ENCODE assay signal across 19 cellular contexts in the genomic region with DNA sequence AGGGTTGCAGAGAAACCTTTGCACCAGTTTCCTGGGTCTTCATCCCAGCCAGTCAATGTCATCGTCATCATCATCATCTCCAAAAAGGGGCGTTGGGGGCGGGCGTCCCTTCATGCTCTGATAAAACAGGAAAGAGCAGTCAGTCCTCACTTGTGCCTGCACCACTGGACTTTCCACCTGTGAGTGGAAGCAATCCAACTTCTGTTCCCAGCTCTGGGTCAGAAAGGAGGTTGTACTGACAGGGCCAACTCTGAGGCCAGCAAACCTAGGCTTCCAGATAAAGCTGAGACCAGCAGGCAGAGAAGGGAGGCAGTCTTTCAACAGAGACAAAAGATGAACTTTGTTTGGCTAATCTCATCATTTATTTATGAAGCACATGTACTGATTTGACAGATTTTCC. TPM values are rescaled to one million over a fixed set of nuclear protein-coding genes. Genes with fewer than 3 reads are reported as not detected.
A peak's percentile ranks its signal among the peaks of the same experiment; 100 is the strongest.
DNase-seq lines count a peak whose midpoint lies in the region; ATAC-seq, FAIRE-seq and TF ChIP-seq lines count a peak whose summit lies in the region.
"Had no signal": no experiment of that assay in that cellular context is flagged by ENCODE, and none has a peak within 500 bp of the region (broad histone marks: within the 10 kb centered on the region; RNA-seq: fewer than 3 reads in every experiment).

No MANE protein-coding gene starts in this region.

- H3K4me2 ChIP-seq in HepG2 (ENCODE audit: low read depth, low read length) = no peak overlapping the region
- H3K4me2 ChIP-seq in K562 (ENCODE audit: insufficient read depth, low read length) = no peak overlapping the region
- H3K4me2 ChIP-seq: BLaER1 treated with 17β-estradiol and CSF1 and Interleukin-3, amounts not matched to agents 10 nM and 100 nM had no signal

- no peak for TF ChIP-seq EP300 in HepG2 (IDR thresholded peaks at IDR 0.05; ENCODE audit: low read depth in 2 of 2, low read length in 2 of 2)
- no peak for TF ChIP-seq EP300 in HepG2 (CRISPR knock-in tag; IDR thresholded peaks at IDR 0.05; ENCODE audit: borderline replicate concordance)
- no peak for TF ChIP-seq EP300 in K562 (IDR thresholded peaks at IDR 0.05; ENCODE audit: low read length)
- TF ChIP-seq EP300 in upper lobe of left lung (IDR thresholded peaks at IDR 0.05) = no peak

- in situ Hi-C loops in HepG2 (cut with HindIII; ENCODE audit: extremely low pct_ligation_motif_present, low pct_unique_long_range_greater_than_20kb) = no loop called here
- in situ Hi-C loops in K562 (cut with MboI) = no loop called here

- 36% methylated on average over 4 of the region's 4 CpGs for WGBS in liver
- 100% methylated on average over 4 of the region's 4 CpGs for WGBS in HepG2 (ENCODE audit: low lambda C conversion rate)
- WGBS in K562 (ENCODE audit: insufficient coverage, low coverage, missing lambda C conversion rate) = 95% methylated on average over 4 of the region's 4 CpGs
- 25% methylated on average over 1 of the region's 4 CpGs for WGBS in right lobe of liver (ENCODE audit: insufficient coverage, low coverage, low lambda C conversion rate, missing lambda C conversion rate)
- 93 to 100% methylated on average over 4 of the region's 4 CpGs for WGBS in upper lobe of left lung, 2 donors

- no peak for TF ChIP-seq CTCF in liver (IDR thresholded peaks at IDR 0.05; ENCODE audit: low read depth, low read length, missing input control)
- no peak for TF ChIP-seq CTCF in HepG2 (CRISPR knock-in tag; IDR thresholded peaks at IDR 0.05)
- no peak for TF ChIP-seq CTCF in K562 (IDR thresholded peaks at IDR 0.05 in 2 of 3, conservative IDR thresholded peaks at IDR 0.05 in 1 of 3; ENCODE audit: insufficient read depth in 2 of 3, low read depth in 1 of 3, low read length in 3 of 3)
- no peak for TF ChIP-seq CTCF in right lobe of liver (IDR thresholded peaks at IDR 0.05)
- no peak for TF ChIP-seq CTCF in upper lobe of left lung (IDR thresholded peaks at IDR 0.05)

- H3K79me2 ChIP-seq in HepG2 (ENCODE audit: insufficient read depth, low read length) (no peaks in the 10 kb centered on the region), K562 (ENCODE audit: control insufficient read depth, insufficient read depth, low read length) (no peaks in the 10 kb centered on the region)

- ATAC-seq in HepG2 (no peak), K562 (no peak), right lobe of liver (peak; percentile 73 to 89 (median 84)), upper lobe of left lung (ENCODE audit: low FRiP score in 2 of 2) (no peak), GM19023 (IDR thresholded peaks at IDR 0.05; ENCODE audit: unreplicated experiment) (no peak)

- TF ChIP-seq RAD21 in liver (IDR thresholded peaks at IDR 0.05) (peak; percentile 22 to 39), HepG2 (CRISPR knock-in tag; IDR thresholded peaks at IDR 0.05) (no peak), K562 (CRISPR knock-in tag; conservative IDR thresholded peaks at IDR 0.05 in 1 of 2, IDR thresholded peaks at IDR 0.05 in 1 of 2) (no peak)

- TF ChIP-seq POLR2A in HepG2 (IDR thresholded peaks at IDR 0.05; ENCODE audit: insufficient read depth in 1 of 2, low read depth in 2 of 2, low read length in 2 of 2) (no peak), K562 (conservative IDR thresholded peaks at IDR 0.05) (no peak), right lobe of liver (IDR thresholded peaks at IDR 0.05) (no peak), upper lobe of left lung (IDR thresholded peaks at IDR 0.05) (no peak)

- CTCF ChIA-PET in HepG2 (lab: Yijun Ruan, JAX; ENCODE audit: low intra/inter-chr PET ratio, low total read pairs) (no interaction called here), K562 (lab: Yijun Ruan, JAX; ENCODE audit: low intra/inter-chr PET ratio) (no interaction called here)

- POLR2A ChIA-PET in HepG2 (lab: Yijun Ruan, JAX) (no interaction called here), K562 (lab: Yijun Ruan, JAX) (interaction anchor here (0.6 to 1.3 kb wide), 2 partner anchors 9 to 12 kb away, joined by 3 to 4 read pairs; no protein-coding TSS in a partner anchor)

- intact Hi-C loops in HepG2 (cut with micrococcal nuclease; ENCODE audit: unreplicated experiment) (no loop called here), K562 (cut with micrococcal nuclease) (no loop called here), right lobe of liver (cut with DNase I) (no loop called here)

- H3K9me1 ChIP-seq in K562 (ENCODE audit: control insufficient read depth, insufficient read depth, low read length) = no peaks in the 10 kb centered on the region

- FAIRE-seq in HepG2 (lab: Jason Lieb, UNC) = no peak
- peak; percentile 23 for FAIRE-seq in K562 (lab: Jason Lieb, UNC)
- FAIRE-seq: D721Med, GM12892, H1 had no signal

- BruUV-seq in HepG2 (replicated peaks; lab: Mats Ljungman, UMichigan) (no TSS peak), K562 (replicated peaks; lab: Mats Ljungman, UMichigan) (no TSS peak)

- H3K4me1 ChIP-seq in liver (ENCODE audit: control insufficient read depth in 4 of 4, insufficient read depth in 4 of 4, low read length in 3 of 4) = peaks cover 2 to 19% (median 10%) of the 10 kb centered on the region in 4 donors
- no peaks in the 10 kb centered on the region for H3K4me1 ChIP-seq in HepG2 (ENCODE audit: insufficient read depth, low read length)
- no peaks in the 10 kb centered on the region for H3K4me1 ChIP-seq in K562 (replicated peaks in 1 of 2; ENCODE audit: control insufficient read depth in 2 of 2, insufficient read depth in 2 of 2, low read length in 2 of 2)
- peaks cover 0 to 20% (median 0%) of the 10 kb centered on the region in 4 donors for H3K4me1 ChIP-seq in right lobe of liver
- H3K4me1 ChIP-seq in upper lobe of left lung = no peaks in the 10 kb centered on the region
- H3K4me1 ChIP-seq: SJCRH30 had no signal

- H3K36me3 ChIP-seq in liver (ENCODE audit: control insufficient read depth in 4 of 4, insufficient read depth in 3 of 4, low read depth in 1 of 4, low read length in 3 of 4) (peaks cover 21 to 84% (median 74%) of the 10 kb centered on the region in 4 donors), HepG2 (replicated peaks in 1 of 2; ENCODE audit: control insufficient read depth in 1 of 2, insufficient read depth in 2 of 2, low read length in 2 of 2) (peaks cover 38 to 82% of the 10 kb centered on the region in 2 experiments), K562 (ENCODE audit: control insufficient read depth, insufficient read depth, low read length) (peaks cover 95% of the 10 kb centered on the region), right lobe of liver (peaks cover 19 to 81% (median 41%) of the 10 kb centered on the region in 4 donors), upper lobe of left lung (peaks cover 67 to 100% (median 96%) of the 10 kb centered on the region in 4 donors)

- no peak overlapping the region for H3K4me3 ChIP-seq in liver (ENCODE audit: low read depth in 1 of 3, low read length in 3 of 3)
- no peak overlapping the region for H3K4me3 ChIP-seq in HepG2 (replicated peaks in 1 of 3; ENCODE audit: insufficient read depth in 1 of 3, low read depth in 2 of 3, low read length in 3 of 3)
- no peak overlapping the region for H3K4me3 ChIP-seq in K562
- no peak overlapping the region for H3K4me3 ChIP-seq in right lobe of liver
- H3K4me3 ChIP-seq in upper lobe of left lung = no peak overlapping the region
- H3K4me3 ChIP-seq: BLaER1 treated with 17β-estradiol and CSF1 and Interleukin-3, amounts not matched to agents 10 nM and 100 nM; SJCRH30 had no signal

- no peaks in the 10 kb centered on the region for H3K9me3 ChIP-seq in liver (ENCODE audit: control insufficient read depth in 4 of 4, low read length in 3 of 4)
- H3K9me3 ChIP-seq in HepG2 (ENCODE audit: low read length) = no peaks in the 10 kb centered on the region
- H3K9me3 ChIP-seq in K562 (replicated peaks; ENCODE audit: control insufficient read depth, insufficient read depth, low read depth, low read length) = no peaks in the 10 kb centered on the region
- no peaks in the 10 kb centered on the region for H3K9me3 ChIP-seq in right lobe of liver
- no peaks in the 10 kb centered on the region for H3K9me3 ChIP-seq in upper lobe of left lung
- H3K9me3 ChIP-seq: BLaER1 treated with 17β-estradiol and CSF1 and Interleukin-3, amounts not matched to agents 10 nM and 100 nM; SJCRH30 had no signal

- no peak for DNase-seq in HepG2 (ENCODE audit: low spot score)
- DNase-seq in K562 (ENCODE audit: extremely low read depth in 1 of 4, low spot score in 3 of 4) = no peak
- peak in 1 of 3 donors; percentile 85 for DNase-seq in right lobe of liver
- DNase-seq in upper lobe of left lung = no peak
- DNase-seq in NCI-H1930 (lab: John Stamatoyannopoulos, UW) = no peak
- DNase-seq: DMS79, NCI-H1105, NCI-H1694, NCI-H2107, NCI-H2227 treated with DMSO at 0.1 percent for 48 hours, NCI-H510A treated with DMSO at 0.1 percent for 48 hours, RPMI8226, SJCRH30 had no signal

- H3K27me3 ChIP-seq in liver (ENCODE audit: control insufficient read depth in 4 of 4, insufficient read depth in 4 of 4, low read length in 3 of 4) (no peaks in the 10 kb centered on the region), HepG2 (ENCODE audit: control insufficient read depth in 1 of 2, insufficient read depth in 2 of 2, low read length in 2 of 2) (no peaks in the 10 kb centered on the region), K562 (ENCODE audit: control insufficient read depth in 2 of 2, insufficient read depth in 2 of 2, low read length in 2 of 2) (no peaks in the 10 kb centered on the region), right lobe of liver (no peaks in the 10 kb centered on the region), upper lobe of left lung (no peaks in the 10 kb centered on the region)
- H3K27me3 ChIP-seq: BLaER1 treated with 17β-estradiol and CSF1 and Interleukin-3, amounts not matched to agents 10 nM and 100 nM; SJCRH30 had no signal

- H4K20me1 ChIP-seq in HepG2 (ENCODE audit: insufficient read depth, low read length) = no peaks in the 10 kb centered on the region
- no peaks in the 10 kb centered on the region for H4K20me1 ChIP-seq in K562 (replicated peaks; ENCODE audit: control insufficient read depth, insufficient read depth, low read length)

- H3K9ac ChIP-seq in liver (ENCODE audit: low read depth in 1 of 2, low read length in 2 of 2) (no peak overlapping the region), HepG2 (ENCODE audit: insufficient read depth, low read depth, low read length) (no peak overlapping the region), K562 (ENCODE audit: insufficient read depth in 1 of 2, low read depth in 2 of 2, low read length in 2 of 2) (no peak overlapping the region)
- H3K9ac ChIP-seq: BLaER1 treated with 17β-estradiol and CSF1 and Interleukin-3, amounts not matched to agents 10 nM and 100 nM had no signal

- H2AFZ ChIP-seq in HepG2 (ENCODE audit: low read length) = no peak overlapping the region
- H2AFZ ChIP-seq in K562 (ENCODE audit: low read depth, low read length) = no peak overlapping the region

- H3K27ac ChIP-seq in liver (ENCODE audit: low read depth in 1 of 2, low read length in 2 of 2) (no peak overlapping the region), HepG2 (ENCODE audit: extremely low read length, insufficient read depth, low read length) (no peak overlapping the region), K562 (ENCODE audit: extremely low read depth, low read depth, low read length) (no peak overlapping the region), right lobe of liver (no peak overlapping the region), upper lobe of left lung (no peak overlapping the region)
- H3K27ac ChIP-seq: SJCRH30 had no signal

RNA-seq across cellular contexts. Expression of a gene that starts 15.2 kb away (rescaled TPM):
- 10 to 100 TPM in 1 of 2 donors, 1 to 10 TPM in 1; 7.2 to 28.5 TPM for total RNA-seq in liver
- polyA plus RNA-seq in liver = 10 to 100 TPM; 19.0 to 30.6 TPM
- total RNA-seq in HepG2 (2016; rRNA removed; fragmentation: Illumina TruSeq; extraction: Trizol) = 6.0 and 9.3 TPM in 2 replicates
- total RNA-seq in HepG2 (2016; cell fraction: cytosol; rRNA removed; fragmentation: Illumina TruSeq; extraction: Trizol; ENCODE audit: low read depth) = 1.5 and 1.9 TPM in 2 replicates
- total RNA-seq in HepG2 (2016; cell fraction: insoluble cytoplasmic fraction; rRNA removed; fragmentation: Illumina TruSeq; extraction: Trizol) = 7.4 and 9.7 TPM in 2 replicates
- total RNA-seq in HepG2 (2016; cell fraction: membrane; rRNA removed; fragmentation: Illumina TruSeq; extraction: Trizol) = 3.7 and 5.5 TPM in 2 replicates
- 9.1 TPM in 2 replicates for total RNA-seq in HepG2 (2016; cell fraction: nucleus; rRNA removed; fragmentation: Illumina TruSeq; extraction: Trizol)
- polyA plus RNA-seq in HepG2 (2011; rRNA removed) = 10.2 and 10.9 TPM in 2 replicates
- polyA plus RNA-seq in HepG2 (2011; cell fraction: cytosol; rRNA removed) = 10.4 and 13.6 TPM in 2 replicates
- 5.6 and 5.9 TPM in 2 replicates for polyA plus RNA-seq in HepG2 (2011; cell fraction: nucleus; rRNA removed)
- 3.1 and 5.5 TPM in 2 replicates for polyA plus RNA-seq in HepG2 (2012)
- polyA plus RNA-seq in HepG2 (2016; cell fraction: cytosol; fragmentation: Illumina TruSeq; extraction: Trizol; ENCODE audit: low read depth) = 1.0 and 1.6 TPM in 2 replicates
- 5.0 and 5.6 TPM in 2 replicates for polyA plus RNA-seq in HepG2 (2016; cell fraction: insoluble cytoplasmic fraction; fragmentation: Illumina TruSeq; extraction: Trizol; ENCODE audit: low read depth)
- polyA plus RNA-seq in HepG2 (2016; cell fraction: membrane; fragmentation: Illumina TruSeq; extraction: Trizol; ENCODE audit: low read depth) = 2.8 and 2.9 TPM in 2 replicates
- polyA plus RNA-seq in HepG2 (2016; cell fraction: nucleus; fragmentation: Illumina TruSeq; extraction: Trizol; ENCODE audit: insufficient read depth, low read depth) = 10.8 and 11.0 TPM in 2 replicates
- polyA minus RNA-seq in HepG2 (2011; rRNA and poly(A)+ RNA removed; ENCODE audit: low replicate concordance) = 10.3 and 20.0 TPM in 2 replicates
- 3.7 and 5.4 TPM in 2 replicates for polyA minus RNA-seq in HepG2 (2011; cell fraction: cytosol; rRNA and poly(A)+ RNA removed)
- polyA minus RNA-seq in HepG2 (2011; cell fraction: nucleus; rRNA and poly(A)+ RNA removed) = 12.2 and 15.7 TPM in 2 replicates
- 5.2 and 7.8 TPM in 2 replicates for total RNA-seq in K562 (2011; cell fraction: chromatin; rRNA removed; ENCODE audit: low replicate concordance)
- total RNA-seq in K562 (2011; cell fraction: nucleolus; rRNA removed) = 7.8 and 9.8 TPM in 2 replicates
- 5.3 and 11.9 TPM in 2 replicates for total RNA-seq in K562 (2011; cell fraction: nucleoplasm; rRNA removed)
- 1.5 and 2.0 TPM in 2 replicates for total RNA-seq in K562 (2014; rRNA removed)
- total RNA-seq in K562 (2014; rRNA removed; fragmentation: Illumina TruSeq; extraction: Trizol) = 2.5 and 2.7 TPM in 2 replicates
- 2.6 and 3.5 TPM in 2 replicates for total RNA-seq in K562 (2015; rRNA removed; fragmentation: Illumina TruSeq; extraction: Trizol)
- total RNA-seq in K562 (2021) = 2.2 and 2.3 TPM in 2 replicates
- 2.8 and 4.3 TPM in 2 replicates for polyA plus RNA-seq in K562 (2011; rRNA removed)
- 3.8 and 6.4 TPM in 2 replicates for polyA plus RNA-seq in K562 (2011; cell fraction: cytosol; rRNA removed)
- polyA plus RNA-seq in K562 (2011; cell fraction: nucleus; rRNA removed) = 3.0 and 4.7 TPM in 2 replicates
- 2.1 and 2.4 TPM in 2 replicates for polyA plus RNA-seq in K562 (2012)
- 2.3 and 2.5 TPM in 2 replicates for polyA plus RNA-seq in K562 (2014; fragmentation: Illumina TruSeq; extraction: Trizol)
- polyA plus RNA-seq in K562 (2014; fragmentation: Nextera tagmentation; extraction: Ambion mirVana) = 1 to 10 TPM; 1.5 to 2.2 TPM
- polyA plus RNA-seq in K562 (2014; rRNA removed) = 2.2 and 3.6 TPM in 2 replicates
- polyA minus RNA-seq in K562 (2011; rRNA and poly(A)+ RNA removed) = 2.9 and 4.3 TPM in 2 replicates
- 0.57 TPM in 1 of 2 replicates, not detected in the other for polyA minus RNA-seq in K562 (2011; cell fraction: cytosol; rRNA and poly(A)+ RNA removed)
- polyA minus RNA-seq in K562 (2011; cell fraction: nucleus; rRNA and poly(A)+ RNA removed) = 4.6 and 5.8 TPM in 2 replicates
- total RNA-seq in right lobe of liver = 10 to 100 TPM; 11.5 to 43.4 (median 25.0) TPM
- 10 to 100 TPM; 43.1 to 79.6 (median 57.4) TPM for total RNA-seq in upper lobe of left lung

RNA-seq across cellular contexts. Expression of a gene that starts 55.0 kb away (rescaled TPM):
- total RNA-seq in liver (10 to 100 TPM; 16.8 to 18.2 TPM), HepG2 (2016; rRNA removed; fragmentation: Illumina TruSeq; extraction: Trizol) (11.8 and 12.3 TPM in 2 replicates), K562 (2014; rRNA removed) (15.2 and 18.3 TPM in 2 replicates), K562 (2014; rRNA removed; fragmentation: Illumina TruSeq; extraction: Trizol) (16.3 and 18.1 TPM in 2 replicates), K562 (2015; rRNA removed; fragmentation: Illumina TruSeq; extraction: Trizol) (20.1 and 21.6 TPM in 2 replicates), K562 (2021) (17.9 and 18.9 TPM in 2 replicates), right lobe of liver (10 to 100 TPM; 11.1 to 17.2 (median 12.8) TPM), upper lobe of left lung (10 to 100 TPM; 36.5 to 72.3 (median 50.0) TPM)
- polyA plus RNA-seq in liver (1 to 10 TPM; 6.2 to 9.1 TPM), HepG2 (2011; rRNA removed) (18.6 and 23.4 TPM in 2 replicates), K562 (2011; rRNA removed) (38.0 and 45.2 TPM in 2 replicates), K562 (2014; fragmentation: Illumina TruSeq; extraction: Trizol) (19.5 and 23.2 TPM in 2 replicates), K562 (2014; fragmentation: Nextera tagmentation; extraction: Ambion mirVana) (10 to 100 TPM in 1 of 2 experiments, 1 to 10 TPM in 1; 8.7 to 15.3 TPM), K562 (2014; rRNA removed) (17.9 and 18.9 TPM in 2 replicates)
- total RNA-seq in HepG2 (2016; cell fraction: cytosol; rRNA removed; fragmentation: Illumina TruSeq; extraction: Trizol; ENCODE audit: low read depth) = 1.6 and 2.1 TPM in 2 replicates
- 11.1 and 11.2 TPM in 2 replicates for total RNA-seq in HepG2 (2016; cell fraction: insoluble cytoplasmic fraction; rRNA removed; fragmentation: Illumina TruSeq; extraction: Trizol)
- total RNA-seq in HepG2 (2016; cell fraction: membrane; rRNA removed; fragmentation: Illumina TruSeq; extraction: Trizol) = 2.8 and 3.5 TPM in 2 replicates
- total RNA-seq in HepG2 (2016; cell fraction: nucleus; rRNA removed; fragmentation: Illumina TruSeq; extraction: Trizol) = 17.2 and 17.6 TPM in 2 replicates
- 8.3 and 8.9 TPM in 2 replicates for polyA plus RNA-seq in HepG2 (2011; cell fraction: cytosol; rRNA removed)
- polyA plus RNA-seq in HepG2 (2011; cell fraction: nucleus; rRNA removed) = 26.9 and 27.4 TPM in 2 replicates
- polyA plus RNA-seq in HepG2 (2012) = 7.2 and 7.5 TPM in 2 replicates
- polyA plus RNA-seq in HepG2 (2016; cell fraction: cytosol; fragmentation: Illumina TruSeq; extraction: Trizol; ENCODE audit: low read depth) = 0.44 and 0.62 TPM in 2 replicates
- 10.7 and 10.8 TPM in 2 replicates for polyA plus RNA-seq in HepG2 (2016; cell fraction: insoluble cytoplasmic fraction; fragmentation: Illumina TruSeq; extraction: Trizol; ENCODE audit: low read depth)
- 1.1 and 1.2 TPM in 2 replicates for polyA plus RNA-seq in HepG2 (2016; cell fraction: membrane; fragmentation: Illumina TruSeq; extraction: Trizol; ENCODE audit: low read depth)
- 19.2 and 19.7 TPM in 2 replicates for polyA plus RNA-seq in HepG2 (2016; cell fraction: nucleus; fragmentation: Illumina TruSeq; extraction: Trizol; ENCODE audit: insufficient read depth, low read depth)
- polyA minus RNA-seq in HepG2 (2011; rRNA and poly(A)+ RNA removed; ENCODE audit: low replicate concordance) = 78.1 and 115 TPM in 2 replicates
- 9.3 and 13.0 TPM in 2 replicates for polyA minus RNA-seq in HepG2 (2011; cell fraction: cytosol; rRNA and poly(A)+ RNA removed)
- 46.9 and 55.0 TPM in 2 replicates for polyA minus RNA-seq in HepG2 (2011; cell fraction: nucleus; rRNA and poly(A)+ RNA removed)
- 86.3 and 101 TPM in 2 replicates for total RNA-seq in K562 (2011; cell fraction: chromatin; rRNA removed; ENCODE audit: low replicate concordance)
- total RNA-seq in K562 (2011; cell fraction: nucleolus; rRNA removed) = 43.7 and 47.4 TPM in 2 replicates
- total RNA-seq in K562 (2011; cell fraction: nucleoplasm; rRNA removed) = 73.0 and 105 TPM in 2 replicates
- 23.5 and 35.7 TPM in 2 replicates for polyA plus RNA-seq in K562 (2011; cell fraction: cytosol; rRNA removed)
- polyA plus RNA-seq in K562 (2011; cell fraction: nucleus; rRNA removed) = 119 and 124 TPM in 2 replicates
- polyA plus RNA-seq in K562 (2012) = 15.5 and 15.7 TPM in 2 replicates
- 63.8 and 69.0 TPM in 2 replicates for polyA minus RNA-seq in K562 (2011; rRNA and poly(A)+ RNA removed)
- 13.3 and 21.6 TPM in 2 replicates for polyA minus RNA-seq in K562 (2011; cell fraction: cytosol; rRNA and poly(A)+ RNA removed)
- 63.8 and 108 TPM in 2 replicates for polyA minus RNA-seq in K562 (2011; cell fraction: nucleus; rRNA and poly(A)+ RNA removed)

RNA-seq across cellular contexts. Expression of a gene that starts 55.3 kb away (rescaled TPM):
- total RNA-seq in liver (10 to 100 TPM; 26.6 to 96.2 TPM), HepG2 (2016; rRNA removed; fragmentation: Illumina TruSeq; extraction: Trizol) (45.9 and 70.0 TPM in 2 replicates), K562 (2014; rRNA removed) (15.4 and 17.2 TPM in 2 replicates), K562 (2014; rRNA removed; fragmentation: Illumina TruSeq; extraction: Trizol) (28.6 and 29.9 TPM in 2 replicates), K562 (2015; rRNA removed; fragmentation: Illumina TruSeq; extraction: Trizol) (17.3 and 19.7 TPM in 2 replicates), K562 (2021) (25.8 and 25.9 TPM in 2 replicates), right lobe of liver (10 to 100 TPM; 48.0 to 92.6 (median 71.5) TPM), upper lobe of left lung (10 to 100 TPM; 10.5 to 44.7 (median 28.5) TPM)
- polyA plus RNA-seq in liver (10 to 100 TPM; 40.1 to 49.8 TPM), HepG2 (2011; rRNA removed) (51.3 and 62.9 TPM in 2 replicates), K562 (2011; rRNA removed) (39.3 and 40.7 TPM in 2 replicates), K562 (2014; fragmentation: Illumina TruSeq; extraction: Trizol) (32.0 and 34.6 TPM in 2 replicates), K562 (2014; fragmentation: Nextera tagmentation; extraction: Ambion mirVana) (10 to 100 TPM; 21.7 to 30.7 TPM), K562 (2014; rRNA removed) (19.7 and 25.4 TPM in 2 replicates)
- total RNA-seq in HepG2 (2016; cell fraction: cytosol; rRNA removed; fragmentation: Illumina TruSeq; extraction: Trizol; ENCODE audit: low read depth) = 7.1 and 7.4 TPM in 2 replicates
- 48.2 and 69.3 TPM in 2 replicates for total RNA-seq in HepG2 (2016; cell fraction: insoluble cytoplasmic fraction; rRNA removed; fragmentation: Illumina TruSeq; extraction: Trizol)
- total RNA-seq in HepG2 (2016; cell fraction: membrane; rRNA removed; fragmentation: Illumina TruSeq; extraction: Trizol) = 23.8 and 25.3 TPM in 2 replicates
- 54.0 and 61.5 TPM in 2 replicates for total RNA-seq in HepG2 (2016; cell fraction: nucleus; rRNA removed; fragmentation: Illumina TruSeq; extraction: Trizol)
- polyA plus RNA-seq in HepG2 (2011; cell fraction: cytosol; rRNA removed) = 44.6 and 59.9 TPM in 2 replicates
- 10.5 and 11.9 TPM in 2 replicates for polyA plus RNA-seq in HepG2 (2011; cell fraction: nucleus; rRNA removed)
- polyA plus RNA-seq in HepG2 (2012) = 69.2 and 75.5 TPM in 2 replicates
- 5.7 TPM in 2 replicates for polyA plus RNA-seq in HepG2 (2016; cell fraction: cytosol; fragmentation: Illumina TruSeq; extraction: Trizol; ENCODE audit: low read depth)
- polyA plus RNA-seq in HepG2 (2016; cell fraction: insoluble cytoplasmic fraction; fragmentation: Illumina TruSeq; extraction: Trizol; ENCODE audit: low read depth) = 37.4 and 41.3 TPM in 2 replicates
- 10.6 and 10.8 TPM in 2 replicates for polyA plus RNA-seq in HepG2 (2016; cell fraction: membrane; fragmentation: Illumina TruSeq; extraction: Trizol; ENCODE audit: low read depth)
- 58.2 and 58.6 TPM in 2 replicates for polyA plus RNA-seq in HepG2 (2016; cell fraction: nucleus; fragmentation: Illumina TruSeq; extraction: Trizol; ENCODE audit: insufficient read depth, low read depth)
- polyA minus RNA-seq in HepG2 (2011; rRNA and poly(A)+ RNA removed; ENCODE audit: low replicate concordance) = 30.4 and 51.6 TPM in 2 replicates
- 38.5 and 48.4 TPM in 2 replicates for polyA minus RNA-seq in HepG2 (2011; cell fraction: cytosol; rRNA and poly(A)+ RNA removed)
- 28.3 and 33.1 TPM in 2 replicates for polyA minus RNA-seq in HepG2 (2011; cell fraction: nucleus; rRNA and poly(A)+ RNA removed)
- 27.5 and 46.2 TPM in 2 replicates for total RNA-seq in K562 (2011; cell fraction: chromatin; rRNA removed; ENCODE audit: low replicate concordance)
- total RNA-seq in K562 (2011; cell fraction: nucleolus; rRNA removed) = 29.9 and 34.7 TPM in 2 replicates
- 63.7 and 98.0 TPM in 2 replicates for total RNA-seq in K562 (2011; cell fraction: nucleoplasm; rRNA removed)
- polyA plus RNA-seq in K562 (2011; cell fraction: cytosol; rRNA removed) = 23.0 and 45.3 TPM in 2 replicates
- polyA plus RNA-seq in K562 (2011; cell fraction: nucleus; rRNA removed) = 5.1 and 7.0 TPM in 2 replicates
- 28.0 and 65.7 TPM in 2 replicates for polyA plus RNA-seq in K562 (2012)
- 41.4 and 42.7 TPM in 2 replicates for polyA minus RNA-seq in K562 (2011; rRNA and poly(A)+ RNA removed)
- polyA minus RNA-seq in K562 (2011; cell fraction: cytosol; rRNA and poly(A)+ RNA removed) = 14.0 and 17.5 TPM in 2 replicates
- polyA minus RNA-seq in K562 (2011; cell fraction: nucleus; rRNA and poly(A)+ RNA removed) = 7.4 and 12.8 TPM in 2 replicates

Comparison
In these comparisons a context has a peak if more than half of its experiments do, and no peak if none do; other contexts are left out.
1. ATAC-seq: peak in right lobe of liver (4 of 4); none in HepG2 (single experiment), K562 (single experiment), upper lobe of left lung (0 of 2) and GM19023 (single experiment).